8 cellular contexts compared by ENCODE assay signal in genomic region chr18:9613550-9614400, GRCh38. TPM values are rescaled to one million over a fixed set of nuclear protein-coding genes. Genes with fewer than 3 reads are reported as not detected.
DNase-seq lines count a peak whose midpoint lies in the region; FAIRE-seq and TF ChIP-seq lines count a peak whose summit lies in the region.

No MANE protein-coding gene starts in this region.

- peak overlapping the region; percentile 77 for H3K4me3 ChIP-seq in GM06990 (replicated peaks; ENCODE audit: low read depth, low read length)
- H3K4me3 ChIP-seq in Loucy (ENCODE audit: low read length, poor library complexity, severe bottlenecking) = peak overlapping the region; percentile 91
- peak overlapping the region; percentile 47 for H3K4me3 ChIP-seq in bronchial epithelial cell (ENCODE audit: low read depth, low read length)
- peak overlapping the region; percentile 85 to 97 for H3K4me3 ChIP-seq in small intestine (ENCODE audit: low read depth in 1 of 2, low read length in 2 of 2)

- no peaks in the 10 kb centered on the region for H3K9me2 ChIP-seq in Loucy (replicated peaks; ENCODE audit: low read depth, low read length)

- H3K9ac ChIP-seq in Loucy (ENCODE audit: low read depth, low read length, poor library complexity, severe bottlenecking) = peak overlapping the region; percentile 84

- peaks cover 6% of the 10 kb centered on the region; the same call in 1 of the 2 replicates for H3F3A ChIP-seq in Loucy (ENCODE audit: low read depth)

- H3K9me3 ChIP-seq in Loucy (ENCODE audit: insufficient read depth, low read depth, low read length) (no peaks in the 10 kb centered on the region), small intestine (ENCODE audit: control insufficient read depth, low read depth) (no peaks in the 10 kb centered on the region)

- H3K36me3 ChIP-seq in GM06990 (ENCODE audit: control insufficient read depth, insufficient read depth, low read length) (no peaks in the 10 kb centered on the region), Loucy (ENCODE audit: insufficient read depth, low read length) (no peaks in the 10 kb centered on the region), bronchial epithelial cell (ENCODE audit: control insufficient read depth, insufficient read depth, low read length) (peaks cover 5% of the 10 kb centered on the region), small intestine (ENCODE audit: control insufficient read depth in 2 of 2, insufficient read depth in 2 of 2, low read length in 2 of 2) (peaks cover 0 to 2% of the 10 kb centered on the region in 2 donors)

- H3K27me3 ChIP-seq in GM06990 (replicated peaks; ENCODE audit: control insufficient read depth, insufficient read depth, low read length) (no peaks in the 10 kb centered on the region), Loucy (ENCODE audit: insufficient read depth, low read length, poor library complexity, severe bottlenecking) (no peaks in the 10 kb centered on the region), bronchial epithelial cell (ENCODE audit: control insufficient read depth, insufficient read depth, low read length) (no peaks in the 10 kb centered on the region), small intestine (ENCODE audit: control insufficient read depth in 2 of 2, insufficient read depth in 2 of 2, low read length in 2 of 2) (no peaks in the 10 kb centered on the region)

- DNase-seq in GM06990 (ENCODE audit: extremely low read depth, insufficient read length) (peak; percentile 71), H4 (ENCODE audit: low spot score) (peak; percentile 24), bronchial epithelial cell (ENCODE audit: low read depth) (no peak), iris pigment epithelial cell (ENCODE audit: low read depth) (peak; percentile 50), small intestine (peak; percentile 66)
- DNase-seq in effector CD8-positive, alpha-beta T cell (lab: John Stamatoyannopoulos, UW) = no peak

- H3K4me1 ChIP-seq in Loucy (ENCODE audit: insufficient read depth, low read length, poor library complexity, severe bottlenecking) = peaks cover 58% of the 10 kb centered on the region
- peaks cover 3 to 14% of the 10 kb centered on the region in 2 donors for H3K4me1 ChIP-seq in small intestine (ENCODE audit: control insufficient read depth in 2 of 2, insufficient read depth in 1 of 2, low read depth in 1 of 2, low read length in 1 of 2)

- peaks cover 48% of the 10 kb centered on the region for H4K20me1 ChIP-seq in Loucy (ENCODE audit: insufficient read depth, low read length, poor library complexity, severe bottlenecking)

- no peak for FAIRE-seq in bronchial epithelial cell (lab: Jason Lieb, UNC)
- FAIRE-seq in small intestine (lab: Jason Lieb, UNC) = no peak

- H3K27ac ChIP-seq in VCaP = peak overlapping the region; percentile 97
- H3K27ac ChIP-seq in small intestine (ENCODE audit: low read depth in 1 of 2, low read length in 1 of 2) = peak overlapping the region; percentile 98 to 99

- no peak for TF ChIP-seq CTCF in GM06990 (IDR thresholded peaks at IDR 0.05; ENCODE audit: insufficient read depth, low read length, poor library complexity, severe bottlenecking)
- TF ChIP-seq CTCF in Loucy (conservative IDR thresholded peaks at IDR 0.05; ENCODE audit: low read length) = no peak
- TF ChIP-seq CTCF in VCaP (conservative IDR thresholded peaks at IDR 0.05) = no peak
- TF ChIP-seq CTCF in bronchial epithelial cell (IDR thresholded peaks at IDR 0.05; ENCODE audit: insufficient read depth, low read length, severe bottlenecking) = no peak

- 0 to 1% (median 1%) methylated on average over 27 to 77 of the region's 78 CpGs for WGBS in small intestine, 3 donors

- H2AFZ ChIP-seq in Loucy (ENCODE audit: low read length) = peak overlapping the region; percentile 80

- H3K79me2 ChIP-seq in Loucy (ENCODE audit: insufficient read depth, low read length) = peaks cover 60% of the 10 kb centered on the region

- H3K4me2 ChIP-seq in Loucy (ENCODE audit: low read depth, low read length, poor library complexity, severe bottlenecking) = peak overlapping the region; percentile 94

RNA-seq across cellular contexts. Expression of gene PPP4R1, which starts 0.6 kb away (rescaled TPM):
- 56.3 and 70.2 TPM in 2 replicates for total RNA-seq in H4 (2014; rRNA removed; shearing (Covaris generic))
- total RNA-seq in bronchial epithelial cell = 187 and 199 TPM in 2 replicates
- 10 to 100 TPM; 31.1 to 73.1 (median 56.7) TPM for polyA plus RNA-seq in small intestine

Comparison
In these comparisons a context has a peak if more than half of its experiments do, and no peak if none do; other contexts are left out.
1. DNase-seq: peak in GM06990 (single experiment), H4 (single experiment), iris pigment epithelial cell (single experiment) and small intestine (single experiment); none in bronchial epithelial cell (single experiment) and effector CD8-positive, alpha-beta T cell (single experiment).
2. Peak in every context shown above with its lines, with median percentiles within 50 percentile points of each other: H3K4me3 ChIP-seq.